ENCODE assay signal across 13 cellular contexts in genomic region chr3:45618081-45618509, GRCh38. TPM values are rescaled to one million over a fixed set of nuclear protein-coding genes. Genes with fewer than 3 reads are reported as not detected.
DNase-seq lines count a peak whose midpoint lies in the region; ATAC-seq and TF ChIP-seq lines count a peak whose summit lies in the region.
"Had no signal": no experiment of that assay in that cellular context is flagged by ENCODE, and none has a peak within 500 bp of the region (broad histone marks: within the 10 kb centered on the region; RNA-seq: fewer than 3 reads in every experiment).

No MANE protein-coding gene starts in this region.

- WGBS in liver, result 38% methylated on average over 8 of the region's 8 CpGs

- POLR2A ChIA-PET in RWPE1 (lab: Yijun Ruan, JAX; ENCODE audit: low non-redundant PET), result no interaction called here

- no peaks in the 10 kb centered on the region for H3K27me3 Mint-ChIP-seq in stimulated activated naive B cell treated with anti-CD40 and anti-IgM and Interleukin-4, amounts not matched to agents 10 μg/mL and 1 μg/mL and 100 μg/mL, for 72 hours

- peaks cover 31 to 50% of the 10 kb centered on the region in 2 donors for H3K36me3 Mint-ChIP-seq in stimulated activated naive B cell treated with anti-CD40 and anti-IgM and Interleukin-4, amounts not matched to agents 10 μg/mL and 1 μg/mL and 100 μg/mL, for 72 hours

- H3K27me3 ChIP-seq in breast epithelium (no peaks in the 10 kb centered on the region), liver (ENCODE audit: control insufficient read depth in 4 of 4, insufficient read depth in 4 of 4, low read length in 3 of 4) (no peaks in the 10 kb centered on the region)
- H3K27me3 ChIP-seq: Peyer's patch, transverse colon had no signal

- H3K27ac Mint-ChIP-seq in stimulated activated naive B cell treated with anti-CD40 and anti-IgM and Interleukin-4, amounts not matched to agents 10 μg/mL and 1 μg/mL and 100 μg/mL, for 72 hours, result peak overlapping the region; percentile 33

- peak overlapping the region; percentile 46 to 57 for H3K27ac ChIP-seq in breast epithelium
- H3K27ac ChIP-seq in liver (ENCODE audit: low read depth in 1 of 2, low read length in 2 of 2), result peak overlapping the region; percentile 86 to 88
- no peak overlapping the region for H3K27ac ChIP-seq in RWPE1
- H3K27ac ChIP-seq: Peyer's patch had no signal

- TF ChIP-seq CTCF in LNCaP clone FGC (IDR thresholded peaks at IDR 0.05; ENCODE audit: control insufficient read depth, extremely low read depth, insufficient read depth), result no peak
- TF ChIP-seq CTCF in breast epithelium (IDR thresholded peaks at IDR 0.05), result no peak
- no peak for TF ChIP-seq CTCF in liver (IDR thresholded peaks at IDR 0.05; ENCODE audit: low read depth, low read length, missing input control)
- no peak for TF ChIP-seq CTCF in RWPE1 (conservative IDR thresholded peaks at IDR 0.05; ENCODE audit: low read depth)

- peak overlapping the region in 1 of 2 donors; percentile 69 for H3K9ac ChIP-seq in liver (ENCODE audit: low read depth in 1 of 2, low read length in 2 of 2)

- DNase-seq in LNCaP clone FGC (ENCODE audit: low read depth) (peak; percentile 95), breast epithelium (ENCODE audit: low spot score in 2 of 2) (no peak), NCI-H446 (lab: John Stamatoyannopoulos, UW) (no peak), RWPE1 (ENCODE audit: low spot score) (no peak)
- no peak for DNase-seq in stimulated activated naive B cell treated with anti-CD40 and anti-IgM and Interleukin-4, amounts not matched to agents 10 μg/mL and 1 μg/mL and 100 μg/mL, for 72 hours
- DNase-seq: activated CD4-positive, alpha-beta T cell treated with anti-CD3 and anti-CD28 coated beads for 1 hour; Karpas-422; NCI-H1694; NCI-H526 treated with DMSO at 0.1 percent for 48 hours; Peyer's patch; transverse colon had no signal

- H3K9me3 Mint-ChIP-seq in stimulated activated naive B cell treated with anti-CD40 and anti-IgM and Interleukin-4, amounts not matched to agents 10 μg/mL and 1 μg/mL and 100 μg/mL, for 72 hours, result no peaks in the 10 kb centered on the region

- peaks cover 32 to 41% of the 10 kb centered on the region in 2 donors for H3K4me1 Mint-ChIP-seq in stimulated activated naive B cell treated with anti-CD40 and anti-IgM and Interleukin-4, amounts not matched to agents 10 μg/mL and 1 μg/mL and 100 μg/mL, for 72 hours

- H3K36me3 ChIP-seq in breast epithelium, result no peaks in the 10 kb centered on the region
- H3K36me3 ChIP-seq in liver (ENCODE audit: control insufficient read depth in 4 of 4, insufficient read depth in 3 of 4, low read depth in 1 of 4, low read length in 3 of 4), result no peaks in the 10 kb centered on the region
- H3K36me3 ChIP-seq: Peyer's patch, transverse colon had no signal

- no peak for ATAC-seq in stimulated activated naive B cell treated with anti-CD40 and anti-IgM and Interleukin-4, amounts not matched to agents 10 μg/mL and 1 μg/mL and 100 μg/mL, for 72 hours (replicated peaks)
- no peak for ATAC-seq in GM21528 (IDR thresholded peaks at IDR 0.05; ENCODE audit: low FRiP score, unreplicated experiment)

- intact Hi-C loops in breast epithelium (cut with DNase I; ENCODE audit: low total_unique reads), result no loop called here

- H3K4me3 ChIP-seq in LNCaP clone FGC (ENCODE audit: low read depth, low read length), result peak overlapping the region; percentile 16
- H3K4me3 ChIP-seq in breast epithelium, result no peak overlapping the region
- H3K4me3 ChIP-seq in liver (ENCODE audit: low read depth in 1 of 3, low read length in 3 of 3), result peak overlapping the region in 1 of 3 donors; percentile 7
- H3K4me3 ChIP-seq: Peyer's patch, transverse colon had no signal

- H3K4me1 ChIP-seq in breast epithelium (peaks cover 0 to 6% of the 10 kb centered on the region in 2 donors), liver (ENCODE audit: control insufficient read depth in 4 of 4, insufficient read depth in 4 of 4, low read length in 3 of 4) (peaks cover 9 to 68% (median 47%) of the 10 kb centered on the region in 4 donors)

- no peaks in the 10 kb centered on the region for H3K9me3 ChIP-seq in breast epithelium
- H3K9me3 ChIP-seq in liver (ENCODE audit: control insufficient read depth in 4 of 4, low read length in 3 of 4), result no peaks in the 10 kb centered on the region
- H3K9me3 ChIP-seq: Peyer's patch, transverse colon had no signal

- CTCF ChIA-PET in RWPE1 (lab: Yijun Ruan, JAX), result no interaction called here

- no peak for TF ChIP-seq POLR2A in breast epithelium (IDR thresholded peaks at IDR 0.05)

- TF ChIP-seq RAD21 in liver (IDR thresholded peaks at IDR 0.05), result no peak

- H3K4me3 Mint-ChIP-seq in stimulated activated naive B cell treated with anti-CD40 and anti-IgM and Interleukin-4, amounts not matched to agents 10 μg/mL and 1 μg/mL and 100 μg/mL, for 72 hours, result no peak overlapping the region

TF ChIP-seq in liver, 16 proteins besides CTCF, POLR2A, EP300 and RAD21:
- TF ChIP-seq SP1 (IDR thresholded peaks at IDR 0.05) (peak; percentile 2), RXRA (IDR thresholded peaks at IDR 0.05) (no peak)
TF ChIP-seq in liver: peak in this region for 1.

RNA-seq across cellular contexts. Expression of gene LIMD1, which starts 23.5 kb away (rescaled TPM):
- total RNA-seq in breast epithelium (10 to 100 TPM; 23.0 to 25.9 (median 25.8) TPM), liver (10 to 100 TPM; 16.2 to 23.3 TPM)
- polyA plus RNA-seq in liver, result 1 to 10 TPM; 7.8 to 8.1 TPM
